Comparison of ENCODE assay signal across 23 cellular contexts in genomic region chr6:32922083-32922482, GRCh38. TPM values are rescaled to one million over a fixed set of nuclear protein-coding genes. Genes with fewer than 3 reads are reported as not detected.
"Had no signal": no experiment of that assay in that cellular context is flagged by ENCODE, and none has a peak within 500 bp of the region (broad histone marks: within the 10 kb centered on the region; RNA-seq: fewer than 3 reads in every experiment).

No MANE protein-coding gene starts in this region.

- H3K36me3 Mint-ChIP-seq: brain; naive thymus-derived CD4-positive, alpha-beta T cell had no signal

- H3K4me1 Mint-ChIP-seq: activated CD4-positive, alpha-beta T cell treated with anti-CD3 and anti-CD28 coated beads, Interleukin-2, amount 10 ng/mL, durations not matched to agents 24 days and 14 days; brain; naive thymus-derived CD4-positive, alpha-beta T cell; neural crest cell had no signal

- H3K4me3 Mint-ChIP-seq: activated CD4-positive, alpha-beta memory T cell treated with anti-CD3 and anti-CD28 coated beads, Interleukin-2, amount 10 ng/mL, durations not matched to agents 7 days and 5 days; activated CD4-positive, alpha-beta T cell treated with anti-CD3 and anti-CD28 coated beads, Interleukin-2, amount 10 ng/mL, durations not matched to agents 24 days and 14 days; activated naive CD8-positive, alpha-beta T cell treated with anti-CD3 and anti-CD28 coated beads, Interleukin-2, amount 50 U/mL, for 24 hours; brain; naive thymus-derived CD4-positive, alpha-beta T cell; neural crest cell had no signal

- ATAC-seq: activated CD4-positive, CD25-positive, alpha-beta regulatory T cell treated with anti-CD3 and anti-CD28 coated beads, Interleukin-2, amount 50 U/mL, for 24 hours; activated naive CD8-positive, alpha-beta T cell treated with anti-CD3 and anti-CD28 coated beads, Interleukin-2, amount 50 U/mL, for 24 hours; left lobe of liver; lower lobe of right lung; naive thymus-derived CD4-positive, alpha-beta T cell; right lobe of liver had no signal

- H3K27ac Mint-ChIP-seq: activated CD4-positive, alpha-beta memory T cell treated with anti-CD3 and anti-CD28 coated beads, Interleukin-2, amount 10 ng/mL, durations not matched to agents 7 days and 5 days; activated CD4-positive, alpha-beta T cell treated with anti-CD3 and anti-CD28 coated beads, Interleukin-2, amount 10 ng/mL, durations not matched to agents 24 days and 14 days; activated naive CD8-positive, alpha-beta T cell treated with anti-CD3 and anti-CD28 coated beads, Interleukin-2, amount 50 U/mL, for 24 hours; brain; naive thymus-derived CD4-positive, alpha-beta T cell had no signal

- H3K27ac ChIP-seq: lower lobe of right lung, right lobe of liver, skin epidermis, stomach, transverse colon had no signal

- H3K9me3 Mint-ChIP-seq: activated CD4-positive, alpha-beta memory T cell treated with anti-CD3 and anti-CD28 coated beads, Interleukin-2, amount 10 ng/mL, durations not matched to agents 7 days and 5 days; activated CD4-positive, alpha-beta T cell treated with anti-CD3 and anti-CD28 coated beads, Interleukin-2, amount 10 ng/mL, durations not matched to agents 24 days and 14 days; activated naive CD8-positive, alpha-beta T cell treated with anti-CD3 and anti-CD28 coated beads, Interleukin-2, amount 50 U/mL, for 24 hours; naive thymus-derived CD4-positive, alpha-beta T cell had no signal

- DNase-seq: activated CD4-positive, alpha-beta memory T cell treated with anti-CD3 and anti-CD28 coated beads, Interleukin-2, amount 10 ng/mL, durations not matched to agents 7 days and 5 days; activated effector memory CD4-positive, alpha-beta T cell treated with anti-CD3 and anti-CD28 coated beads, Interleukin-2, amount 50 U/mL, for 16 hours; activated naive CD4-positive, alpha-beta T cell treated with anti-CD3 and anti-CD28 coated beads, Interleukin-2, amount 50 U/mL, for 16 hours; activated naive CD8-positive, alpha-beta T cell treated with anti-CD3 and anti-CD28 coated beads, Interleukin-2, amount 50 U/mL, for 24 hours; aorta; effector CD4-positive, alpha-beta T cell; erythroblast; foreskin fibroblast; kidney; lower lobe of right lung; naive thymus-derived CD4-positive, alpha-beta T cell; occipital lobe; right lobe of liver; stimulated activated CD4-positive, alpha-beta T cell treated with anti-CD3 and anti-CD28 coated beads, Interleukin-1b, Interleukin-23, amount 100 ng/mL, for 48 hours; stomach; transverse colon had no signal

RNA-seq across cellular contexts. Expression of gene HLA-DMB, which starts 18.7 kb away (rescaled TPM):
- total RNA-seq: chondrocyte had no signal
